In the genomic region with DNA sequence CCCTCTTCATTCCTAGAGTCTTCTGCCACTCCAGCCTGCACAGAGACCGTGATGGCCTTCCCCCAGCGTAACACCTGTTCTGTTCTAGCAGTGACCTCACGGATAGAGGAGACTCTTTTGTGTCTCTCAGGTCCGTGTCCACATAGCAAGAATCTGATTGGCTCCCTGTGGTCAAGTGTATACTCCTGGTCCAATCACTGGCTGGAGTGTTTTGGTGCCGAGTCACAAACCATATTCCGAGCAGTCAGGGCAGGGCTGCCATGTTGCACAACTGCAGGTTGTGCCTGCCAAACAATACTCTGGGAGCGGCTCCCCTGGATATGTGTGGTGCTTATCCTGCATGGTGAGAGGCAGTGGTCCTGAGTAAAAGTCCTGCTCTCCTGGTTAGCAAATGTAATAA, we compare ENCODE assay signal across 23 cellular contexts.
"Had no signal": no experiment of that assay in that cellular context is flagged by ENCODE, and none has a peak within 500 bp of the region (broad histone marks: within the 10 kb centered on the region; RNA-seq: fewer than 3 reads in every experiment).

No MANE protein-coding gene starts in this region.

- DNase-seq: activated CD4-positive, alpha-beta T cell treated with anti-CD3 and anti-CD28 coated beads for 1 hour; activated CD4-positive, alpha-beta T cell treated with anti-CD3 and anti-CD28 coated beads, Interleukin-2, amount 50 U/mL, for 4 hours; activated CD8-positive, alpha-beta memory T cell treated with anti-CD3 and anti-CD28 coated beads for 24 hours; activated CD8-positive, alpha-beta memory T cell treated with anti-CD3 and anti-CD28 coated beads, Interleukin-2, amount 50 U/mL, for 4 hours; activated naive CD8-positive, alpha-beta T cell treated with anti-CD3 and anti-CD28 coated beads for 36 hours; activated T-cell treated with anti-CD3 and anti-CD28 coated beads, Interleukin-2, amount 50 U/mL, for 24 hours; amniotic stem cell; effector memory CD8-positive, alpha-beta T cell; esophagus squamous epithelium; left ventricle myocardium superior; nephron progenitor cell; nucleus accumbens; right lobe of liver; stimulated activated CD4-positive, alpha-beta T cell treated with anti-CD3 and anti-CD28 coated beads, Interleukin-2, amount 100 ng/mL, for 48 hours; stimulated activated CD8-positive, alpha-beta memory T cell treated with anti-CD3 and anti-CD28 coated beads, Interleukin-4, amount 100 ng/mL, for 48 hours; stimulated activated naive B cell treated with anti-CD40 and anti-IgM and Interleukin-4, amounts not matched to agents 10 μg/mL and 1 μg/mL and 100 μg/mL, for 72 hours; T-helper 9 cell; transverse colon had no signal

- H2AFZ ChIP-seq: parathyroid adenoma had no signal

- H3K9me3 ChIP-seq: esophagus squamous epithelium, right lobe of liver, transverse colon had no signal

- H3K36me3 ChIP-seq: cardiac muscle cell, esophagus squamous epithelium, right lobe of liver, transverse colon had no signal

- H3K79me2 ChIP-seq: parathyroid adenoma had no signal

- H3K27me3 ChIP-seq: cardiac muscle cell, esophagus squamous epithelium, right lobe of liver, transverse colon had no signal

- H3K4me1 ChIP-seq: parathyroid adenoma, right lobe of liver had no signal

- ATAC-seq: activated T-helper 17 cell treated with anti-CD3 and anti-CD28 coated beads, Interleukin-2, amount 50 U/mL, for 72 hours; effector memory CD8-positive, alpha-beta T cell; left ventricle myocardium superior; right lobe of liver; stimulated activated naive B cell treated with anti-CD40 and anti-IgM and Interleukin-4, amounts not matched to agents 10 μg/mL and 1 μg/mL and 100 μg/mL, for 72 hours had no signal

- H3K27ac ChIP-seq: cardiac muscle cell, esophagus squamous epithelium, parathyroid adenoma, right lobe of liver, transverse colon had no signal

- FAIRE-seq: endothelial cell of umbilical vein, urothelium cell line had no signal

- H3K9ac ChIP-seq: parathyroid adenoma had no signal

- H3K4me3 ChIP-seq: cardiac muscle cell, esophagus squamous epithelium, right lobe of liver, transverse colon had no signal
